17 cellular contexts compared by ENCODE assay signal in the genomic region with DNA sequence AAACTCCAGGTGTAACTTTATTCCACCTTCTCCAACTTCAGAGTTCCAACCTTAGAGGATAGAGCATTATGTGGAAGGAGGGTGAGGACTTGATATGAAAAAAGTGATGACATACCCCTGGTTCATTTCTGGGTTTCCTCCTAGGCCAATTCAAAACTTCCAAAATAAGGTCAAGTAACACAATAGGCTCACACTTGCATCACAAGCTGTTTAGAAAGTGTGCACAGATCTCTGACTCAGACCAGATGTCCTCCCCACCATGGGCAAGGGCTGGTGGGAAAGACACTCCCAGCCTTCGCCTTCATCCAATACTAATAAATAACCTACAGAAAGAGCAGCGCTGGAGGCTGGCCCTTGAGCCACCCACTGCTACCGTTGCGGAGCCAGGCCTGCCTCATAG. TPM values are rescaled to one million over a fixed set of nuclear protein-coding genes. Genes with fewer than 3 reads are reported as not detected.
A peak's percentile ranks its signal among the peaks of the same experiment; 100 is the strongest.
DNase-seq lines count a peak whose midpoint lies in the region; ATAC-seq and TF ChIP-seq lines count a peak whose summit lies in the region.
"Had no signal": no experiment of that assay in that cellular context is flagged by ENCODE, and none has a peak within 500 bp of the region (broad histone marks: within the 10 kb centered on the region; RNA-seq: fewer than 3 reads in every experiment).

No MANE protein-coding gene starts in this region.

- H3K27ac ChIP-seq in breast epithelium (no peak overlapping the region), OCI-LY7 (ENCODE audit: low read depth, low read length, poor library complexity, severe bottlenecking) (no peak overlapping the region)
- H3K27ac ChIP-seq: PC-9 had no signal

- H3K4me3 Mint-ChIP-seq in MCF 10A (ENCODE audit: unreplicated experiment) = no peak overlapping the region
- H3K4me3 Mint-ChIP-seq in stimulated activated effector memory CD8-positive, alpha-beta T cell treated with anti-CD3 and anti-CD28 coated beads, Interleukin-12 subunit alpha, Interleukin-12 subunit beta, amount 100 ng/mL, for 72 hours = no peak overlapping the region
- H3K4me3 Mint-ChIP-seq: B cell had no signal

- H3K36me3 ChIP-seq in breast epithelium (no peaks in the 10 kb centered on the region), OCI-LY7 (ENCODE audit: insufficient read depth, low read length) (peaks cover 77% of the 10 kb centered on the region)

- BruUV-seq in MCF 10A (replicated peaks; lab: Mats Ljungman, UMichigan) (TSS peak; percentile 17), OCI-LY7 (replicated peaks; lab: Mats Ljungman, UMichigan) (TSS peak; percentile 48)

- H3K4me1 ChIP-seq in breast epithelium (peaks cover 0 to 2% of the 10 kb centered on the region in 2 donors), OCI-LY7 (ENCODE audit: insufficient read depth, low read length, poor library complexity, severe bottlenecking) (peaks cover 22% of the 10 kb centered on the region)

- TF ChIP-seq POLR2A in breast epithelium (IDR thresholded peaks at IDR 0.05) = no peak

- no peak overlapping the region for H3K4me2 ChIP-seq in OCI-LY7 (ENCODE audit: low read length)
- H3K4me2 ChIP-seq: PC-9 had no signal

- POLR2A ChIA-PET in MCF 10A (lab: Yijun Ruan, JAX) = interaction anchor here (1.8 kb wide), 1 partner anchor 9 kb away, joined by 6 read pairs; a partner anchor contains a TSS
- POLR2A ChIA-PET in OCI-LY7 (lab: Charles Lee) = no interaction called here

- no peaks in the 10 kb centered on the region for H3K9me3 Mint-ChIP-seq in MCF 10A (ENCODE audit: unreplicated experiment)
- H3K9me3 Mint-ChIP-seq in stimulated activated effector memory CD8-positive, alpha-beta T cell treated with anti-CD3 and anti-CD28 coated beads, Interleukin-12 subunit alpha, Interleukin-12 subunit beta, amount 100 ng/mL, for 72 hours = no peaks in the 10 kb centered on the region
- H3K9me3 Mint-ChIP-seq: CD4-positive, alpha-beta T cell; IgD-negative memory B cell had no signal

- H3K4me3 ChIP-seq in breast epithelium = no peak overlapping the region
- H3K4me3 ChIP-seq in OCI-LY7 (ENCODE audit: low read depth, low read length, poor library complexity, severe bottlenecking) = no peak overlapping the region
- H3K4me3 ChIP-seq: HAP-1, PC-9 had no signal

- peaks cover 26% of the 10 kb centered on the region for H3K4me1 Mint-ChIP-seq in MCF 10A (ENCODE audit: insufficient read depth, unreplicated experiment)
- peaks cover 66% of the 10 kb centered on the region for H3K4me1 Mint-ChIP-seq in stimulated activated effector memory CD8-positive, alpha-beta T cell treated with anti-CD3 and anti-CD28 coated beads, Interleukin-12 subunit alpha, Interleukin-12 subunit beta, amount 100 ng/mL, for 72 hours

- H3K27ac Mint-ChIP-seq in MCF 10A (ENCODE audit: low read depth, unreplicated experiment) = peak overlapping the region; percentile 35
- H3K27ac Mint-ChIP-seq in stimulated activated effector memory CD8-positive, alpha-beta T cell treated with anti-CD3 and anti-CD28 coated beads, Interleukin-12 subunit alpha, Interleukin-12 subunit beta, amount 100 ng/mL, for 72 hours = peak overlapping the region; percentile 48
- H3K27ac Mint-ChIP-seq: B cell had no signal

- H3K79me2 ChIP-seq in OCI-LY7 (ENCODE audit: insufficient read depth, low read depth, low read length) = no peaks in the 10 kb centered on the region; the same call in 1 of the 2 replicates

- no peaks in the 10 kb centered on the region for H3K27me3 ChIP-seq in breast epithelium

- CTCF ChIA-PET in MCF 10A (lab: Yijun Ruan, JAX) (interaction anchor here (0.7 kb wide), 2 partner anchors 9 to 1195 kb away, joined by 3 read pairs; a partner anchor contains a TSS), OCI-LY7 (lab: Charles Lee; ENCODE audit: unreplicated experiment) (no interaction called here)

- intact Hi-C loops in MCF 10A (cut with micrococcal nuclease) (no loop called here), breast epithelium (cut with DNase I; ENCODE audit: low total_unique reads) (no loop called here), OCI-LY7 (cut with micrococcal nuclease; ENCODE audit: unreplicated experiment) (no loop called here)

- no peaks in the 10 kb centered on the region for H4K20me1 ChIP-seq in OCI-LY7 (ENCODE audit: insufficient read depth, low read length)

- DNase-seq in MCF 10A (ENCODE audit: unreplicated experiment) = no peak
- no peak for DNase-seq in breast epithelium (ENCODE audit: low spot score in 2 of 2)
- DNase-seq in OCI-LY7 (ENCODE audit: low spot score) = no peak
- peak; percentile 57 for DNase-seq in fibroblast of gingiva (ENCODE audit: low read depth)
- DNase-seq in stimulated activated effector memory CD8-positive, alpha-beta T cell treated with anti-CD3 and anti-CD28 coated beads, Interleukin-12 subunit alpha, Interleukin-12 subunit beta, amount 100 ng/mL, for 72 hours (ENCODE audit: low spot score in 2 of 2) = no peak
- DNase-seq in NCI-H146 treated with DMSO at 0.1 percent for 48 hours (lab: John Stamatoyannopoulos, UW; ENCODE audit: unreplicated experiment) = no peak
- DNase-seq: CD4-positive, alpha-beta T cell; GF-D8; NCI-H1048; NCI-H1694 treated with DMSO at 0.1 percent for 48 hours; NCI-H446; NCI-H748 treated with DMSO at 0.1 percent for 48 hours; PC-9 had no signal

- H3K27me3 Mint-ChIP-seq in MCF 10A (ENCODE audit: insufficient read depth, unreplicated experiment) = no peaks in the 10 kb centered on the region
- H3K27me3 Mint-ChIP-seq: B cell; CD4-positive, alpha-beta T cell; IgD-negative memory B cell had no signal

- H2AFZ ChIP-seq in OCI-LY7 (ENCODE audit: low read length) = no peak overlapping the region
- H2AFZ ChIP-seq: PC-9 had no signal

- no peaks in the 10 kb centered on the region for H3K9me3 ChIP-seq in breast epithelium
- H3K9me3 ChIP-seq in OCI-LY7 (ENCODE audit: low read length) = no peaks in the 10 kb centered on the region
- H3K9me3 ChIP-seq: HAP-1 had no signal

- TF ChIP-seq CTCF in MCF 10A (IDR thresholded peaks at IDR 0.05; ENCODE audit: unreplicated experiment) (no peak), breast epithelium (IDR thresholded peaks at IDR 0.05) (no peak), OCI-LY7 (conservative IDR thresholded peaks at IDR 0.05; ENCODE audit: low read length) (no peak)

- no peak for ATAC-seq in stimulated activated effector memory CD8-positive, alpha-beta T cell treated with anti-CD3 and anti-CD28 coated beads, Interleukin-12 subunit alpha, Interleukin-12 subunit beta, amount 100 ng/mL, for 72 hours
- no peak for ATAC-seq in HG03175 (IDR thresholded peaks at IDR 0.05; ENCODE audit: unreplicated experiment)

- no peaks in the 10 kb centered on the region for H3K9me2 ChIP-seq in OCI-LY7 (ENCODE audit: insufficient read depth, low read length)

- H3K36me3 Mint-ChIP-seq in MCF 10A (ENCODE audit: insufficient read depth, unreplicated experiment) = peaks cover 78% of the 10 kb centered on the region
- H3K36me3 Mint-ChIP-seq in stimulated activated effector memory CD8-positive, alpha-beta T cell treated with anti-CD3 and anti-CD28 coated beads, Interleukin-12 subunit alpha, Interleukin-12 subunit beta, amount 100 ng/mL, for 72 hours = peaks cover 97% of the 10 kb centered on the region

RNA-seq across cellular contexts. Expression of a gene that starts 5.8 kb away (rescaled TPM):
- total RNA-seq in MCF 10A (2022) (11.8 and 15.1 TPM in 2 replicates), breast epithelium (10 to 100 TPM in 2 of 3 donors, 1 to 10 TPM in 1; 9.9 to 19.8 (median 15.1) TPM), OCI-LY7 (2022) (30.3 and 33.1 TPM in 2 replicates)
- 28.6 and 34.1 TPM in 2 replicates for total RNA-seq in OCI-LY7 (2014; rRNA removed; shearing (Covaris generic))

RNA-seq across cellular contexts. Expression of a gene that starts 9.3 kb away (rescaled TPM):
- total RNA-seq in MCF 10A (2022) (82.5 and 105 TPM in 2 replicates), breast epithelium (10 to 100 TPM; 29.4 to 38.7 (median 34.7) TPM), OCI-LY7 (2022) (56.4 and 67.5 TPM in 2 replicates)
- 57.4 and 65.0 TPM in 2 replicates for total RNA-seq in OCI-LY7 (2014; rRNA removed; shearing (Covaris generic))

RNA-seq across cellular contexts. Expression of a gene that starts 13.1 kb away (rescaled TPM):
- total RNA-seq in MCF 10A (2022) (not detected in 2 replicates), breast epithelium (not detected), OCI-LY7 (2022) (not detected in 2 replicates)
- total RNA-seq in OCI-LY7 (2014; rRNA removed; shearing (Covaris generic)) = not detected in 2 replicates
- total RNA-seq: B cell; CD4-positive, alpha-beta T cell; PC-9 had no signal

RNA-seq across cellular contexts. Expression of a gene that starts 44.5 kb away (rescaled TPM):
- total RNA-seq in MCF 10A (2022) (not detected in 2 replicates), breast epithelium (under 1 TPM in 1 of 3 donors, not detected in 2; 0.33 TPM), OCI-LY7 (2022) (not detected in 2 replicates)
- not detected in 2 replicates for total RNA-seq in OCI-LY7 (2014; rRNA removed; shearing (Covaris generic))
- total RNA-seq: B cell; CD4-positive, alpha-beta T cell; PC-9 had no signal

RNA-seq across cellular contexts. Expression of a gene that starts 51.2 kb away (rescaled TPM):
- total RNA-seq in MCF 10A (2022) = not detected in 2 replicates
- not detected for total RNA-seq in breast epithelium
- not detected in 2 replicates for total RNA-seq in OCI-LY7 (2014; rRNA removed; shearing (Covaris generic))
- not detected in 2 replicates for total RNA-seq in OCI-LY7 (2022)
- total RNA-seq: B cell; CD4-positive, alpha-beta T cell; PC-9 had no signal
